20 cellular contexts compared by ENCODE assay signal in the genomic region with DNA sequence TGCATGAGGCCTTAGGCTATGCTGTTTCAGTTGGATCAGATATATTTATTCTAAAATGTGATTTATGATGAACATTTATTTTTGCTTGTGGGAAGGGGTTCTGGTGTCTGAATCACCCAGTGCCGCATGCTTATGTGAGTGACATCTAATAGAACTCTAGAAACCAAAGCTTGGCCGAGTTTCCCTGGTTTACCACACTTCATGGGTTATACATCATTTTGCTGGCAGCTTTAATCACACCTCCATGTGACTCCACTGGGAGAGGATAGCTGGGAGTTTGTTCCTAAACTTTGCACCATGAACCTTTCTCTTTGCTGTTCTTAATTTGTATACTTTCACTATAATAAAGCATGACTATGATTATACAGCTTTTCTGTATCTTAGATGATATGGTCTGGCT.
"Had no signal": no experiment of that assay in that cellular context is flagged by ENCODE, and none has a peak within 500 bp of the region (broad histone marks: within the 10 kb centered on the region; RNA-seq: fewer than 3 reads in every experiment).

No MANE protein-coding gene starts in this region.

- H3K27ac ChIP-seq: brain microvascular endothelial cell, foreskin keratinocyte, hepatocyte, thyroid gland had no signal

- H3K9me3 ChIP-seq: thyroid gland had no signal

- ATAC-seq: foreskin keratinocyte, left ventricle myocardium superior had no signal

- H3K36me3 ChIP-seq: brain microvascular endothelial cell, thyroid gland had no signal

- DNase-seq: activated CD4-positive, alpha-beta memory T cell treated with anti-CD3 and anti-CD28 coated beads for 36 hours; activated CD4-positive, alpha-beta T cell treated with anti-CD3 and anti-CD28 coated beads for 48 hours; activated naive CD4-positive, alpha-beta T cell treated with anti-CD3 and anti-CD28 coated beads for 36 hours; activated naive CD8-positive, alpha-beta T cell treated with anti-CD3 and anti-CD28 coated beads, Interleukin-2, amount 10 ng/mL, durations not matched to agents 7 days and 5 days; activated T-cell treated with anti-CD3 and anti-CD28 coated beads, Interleukin-2, amount 50 U/mL, for 48 hours; amygdala; brain microvascular endothelial cell; caudate nucleus; effector CD4-positive, alpha-beta T cell; foreskin keratinocyte; glutamatergic neuron; immature natural killer cell; left ventricle myocardium superior; naive B cell; retina; stimulated activated CD4-positive, alpha-beta T cell treated with anti-CD3 and anti-CD28 coated beads, Interleukin-4, amount 100 ng/mL, for 24 hours; stimulated activated naive CD4-positive, alpha-beta T cell treated with Interleukin-2 at 50 U/mL for 16 hours; substantia nigra; thyroid gland had no signal

- H3K4me3 ChIP-seq: hepatocyte, thyroid gland had no signal

- H3K27me3 ChIP-seq: brain microvascular endothelial cell, foreskin keratinocyte, hepatocyte, thyroid gland had no signal

- H3K4me1 ChIP-seq: foreskin keratinocyte had no signal
